ENCODE assay signal across 8 cellular contexts in genomic region chr3:29280675-29281264, GRCh38. TPM values are rescaled to one million over a fixed set of nuclear protein-coding genes. Genes with fewer than 3 reads are reported as not detected.
DNase-seq lines count a peak whose midpoint lies in the region; ATAC-seq and TF ChIP-seq lines count a peak whose summit lies in the region.

RBMS3 (plus strand) TSS chr3:29281071.

- peaks cover 37% of the 10 kb centered on the region for H3K4me1 Mint-ChIP-seq in activated naive CD8-positive, alpha-beta T cell treated with anti-CD3 and anti-CD28 coated beads for 36 hours
- H3K4me1 Mint-ChIP-seq in nephron progenitor cell: peaks cover 75% of the 10 kb centered on the region

- H3K4me3 ChIP-seq in NB4 (ENCODE audit: low read depth, low read length): no peak within 1 kb of the TSS

- peak within 1 kb of the TSS; percentile 38 for H3K27ac Mint-ChIP-seq in activated naive CD8-positive, alpha-beta T cell treated with anti-CD3 and anti-CD28 coated beads for 36 hours
- H3K27ac Mint-ChIP-seq in nephron progenitor cell: peak within 1 kb of the TSS; percentile 99

- peak; percentile 25 to 41 for DNase-seq in NCI-H526 (lab: John Stamatoyannopoulos, UW)
- DNase-seq in NCI-H526 treated with DMSO at 0.1 percent for 48 hours (lab: John Stamatoyannopoulos, UW): no peak
- DNase-seq in NB4 (ENCODE audit: low read depth): peak; percentile 65
- peak; percentile 8 for DNase-seq in activated naive CD8-positive, alpha-beta T cell treated with anti-CD3 and anti-CD28 coated beads for 36 hours
- DNase-seq in glomerular endothelial cell (ENCODE audit: extremely low read depth, low read depth, low spot score): no peak
- DNase-seq in nephron progenitor cell: peak; percentile 70

- H3K9me3 Mint-ChIP-seq in activated naive CD8-positive, alpha-beta T cell treated with anti-CD3 and anti-CD28 coated beads for 36 hours: no peaks in the 10 kb centered on the region
- no peaks in the 10 kb centered on the region for H3K9me3 Mint-ChIP-seq in nephron progenitor cell

- TF ChIP-seq CTCF in NB4 (IDR thresholded peaks at IDR 0.05; ENCODE audit: low read depth, low read length): no peak
- TF ChIP-seq CTCF in nephron progenitor cell (IDR thresholded peaks at IDR 0.05): peak; percentile 9

- ATAC-seq in GM21717 (IDR thresholded peaks at IDR 0.05; ENCODE audit: unreplicated experiment) (peak; percentile 35), HG03439 (IDR thresholded peaks at IDR 0.05; ENCODE audit: unreplicated experiment) (no peak)

- peak within 1 kb of the TSS; percentile 83 for H3K4me3 Mint-ChIP-seq in activated naive CD8-positive, alpha-beta T cell treated with anti-CD3 and anti-CD28 coated beads for 36 hours
- H3K4me3 Mint-ChIP-seq in nephron progenitor cell: peak within 1 kb of the TSS; percentile 93

- peaks cover 28% of the 10 kb centered on the region for H3K27me3 Mint-ChIP-seq in activated naive CD8-positive, alpha-beta T cell treated with anti-CD3 and anti-CD28 coated beads for 36 hours
- no peaks in the 10 kb centered on the region for H3K27me3 Mint-ChIP-seq in nephron progenitor cell (ENCODE audit: low read depth, poor library complexity)

- H3K36me3 Mint-ChIP-seq in activated naive CD8-positive, alpha-beta T cell treated with anti-CD3 and anti-CD28 coated beads for 36 hours: no peaks in the 10 kb centered on the region
- H3K36me3 Mint-ChIP-seq in nephron progenitor cell (ENCODE audit: low read depth): no peaks in the 10 kb centered on the region

- TF ChIP-seq POLR2A in NB4 (IDR thresholded peaks at IDR 0.05; ENCODE audit: extremely low read depth, insufficient read length): no peak

RNA-seq across cellular contexts. Expression of gene RBMS3, which starts in this region (rescaled TPM):
- 1 to 10 TPM; 1.6 TPM for total RNA-seq in activated naive CD8-positive, alpha-beta T cell treated with anti-CD3 and anti-CD28 coated beads for 36 hours
- 24.0 and 36.8 TPM in 2 replicates for total RNA-seq in glomerular endothelial cell

Comparison
In these comparisons a context has a peak if more than half of its experiments do, and no peak if none do; other contexts are left out.
1. DNase-seq: peak in NCI-H526 (2 of 2), NB4 (single experiment), activated naive CD8-positive, alpha-beta T cell treated with anti-CD3 and anti-CD28 coated beads for 36 hours (single experiment) and nephron progenitor cell (single experiment); none in NCI-H526 treated with DMSO at 0.1 percent for 48 hours (single experiment) and glomerular endothelial cell (single experiment).